In genomic region chr14:25953532-25954144, GRCh38 we compare ENCODE assay signal across 17 cellular contexts.
A peak's percentile ranks its signal among the peaks of the same experiment; 100 is the strongest.
DNase-seq lines count a peak whose midpoint lies in the region; ATAC-seq and TF ChIP-seq lines count a peak whose summit lies in the region.
"Had no signal": no experiment of that assay in that cellular context is flagged by ENCODE, and none has a peak within 500 bp of the region (broad histone marks: within the 10 kb centered on the region; RNA-seq: fewer than 3 reads in every experiment).

No MANE protein-coding gene starts in this region.

- H3K27me3 ChIP-seq in rectal smooth muscle tissue (ENCODE audit: control insufficient read depth, insufficient read depth, low read length) = no peaks in the 10 kb centered on the region
- H3K27me3 ChIP-seq: tibial artery had no signal

- DNase-seq in H4 (ENCODE audit: low spot score) = peak; percentile 42
- DNase-seq in astrocyte of the cerebellum (ENCODE audit: low read depth) = peak; percentile 63
- DNase-seq in foreskin fibroblast = peak; percentile 3 to 80
- no peak for DNase-seq in HUDEP-2 (lab: John Stamatoyannopoulos, UW; ENCODE audit: unreplicated experiment in 76 of 76)
- DNase-seq in caudate nucleus (lab: John Stamatoyannopoulos, UW) = no peak
- no peak for DNase-seq in 8988T
- DNase-seq: activated naive CD4-positive, alpha-beta T cell treated with Interleukin-2 at 50 U/mL for 16 hours; COR-L47; cortex of kidney; GDM1; HFFc6; left ventricle myocardium superior; NCI-H1105 treated with DMSO at 0.1 percent for 48 hours; NCI-H510A had no signal

- no peak overlapping the region for H3K9ac ChIP-seq in rectal smooth muscle tissue (ENCODE audit: low read length)

- no peaks in the 10 kb centered on the region for H3K36me3 ChIP-seq in rectal smooth muscle tissue (ENCODE audit: control insufficient read depth, insufficient read depth, low read length)
- H3K36me3 ChIP-seq: tibial artery had no signal

- peaks cover 7% of the 10 kb centered on the region for H3K4me1 ChIP-seq in rectal smooth muscle tissue (ENCODE audit: control insufficient read depth, insufficient read depth, low read length)
- H3K4me1 ChIP-seq: tibial artery had no signal

- no peak for ATAC-seq in HG03135 (IDR thresholded peaks at IDR 0.05; ENCODE audit: unreplicated experiment)
- ATAC-seq: left ventricle myocardium superior had no signal

- no peak overlapping the region for H3K4me3 ChIP-seq in astrocyte of the cerebellum (ENCODE audit: low read depth, low read length)
- H3K4me3 ChIP-seq in foreskin fibroblast (ENCODE audit: low read depth in 1 of 2, low read length in 2 of 2) = peak overlapping the region in 1 of 2 donors; percentile 16
- H3K4me3 ChIP-seq in rectal smooth muscle tissue (ENCODE audit: low read length) = no peak overlapping the region
- H3K4me3 ChIP-seq: tibial artery had no signal

- in situ Hi-C loops in astrocyte of the cerebellum (cut with HindIII; ENCODE audit: low sequenced_read_pairs) = no loop called here

- H3K27ac ChIP-seq in rectal smooth muscle tissue (ENCODE audit: low read depth, low read length) (peak overlapping the region; percentile 63), caudate nucleus (ENCODE audit: low read depth, low read length) (no peak overlapping the region)
- H3K27ac ChIP-seq: tibial artery had no signal

- TF ChIP-seq CTCF in astrocyte of the cerebellum (IDR thresholded peaks at IDR 0.05; ENCODE audit: low read depth, low read length, missing control alignments) (no peak), foreskin fibroblast (IDR thresholded peaks at IDR 0.05; ENCODE audit: low read depth, low read length) (no peak)

Comparison
In these comparisons a context has a peak if more than half of its experiments do, and no peak if none do; other contexts are left out.
1. DNase-seq: peak in H4 (single experiment), astrocyte of the cerebellum (single experiment) and foreskin fibroblast (2 of 2); none in HUDEP-2 (0 of 76), caudate nucleus (0 of 61) and 8988T (single experiment).